In genomic region chr22:29765905-29766631, GRCh38 we compare ENCODE assay signal across 8 cellular contexts. TPM values are rescaled to one million over a fixed set of nuclear protein-coding genes. Genes with fewer than 3 reads are reported as not detected.
DNase-seq lines count a peak whose midpoint lies in the region; ATAC-seq and TF ChIP-seq lines count a peak whose summit lies in the region.

No MANE protein-coding gene starts in this region.

- H3K36me3 Mint-ChIP-seq in T-helper 2 cell treated with Interferon-gamma antibody and Interleukin-4, amounts not matched to agents 5 μg/mL and 100 μg/mL, for 36 hours (ENCODE audit: low read depth), result peaks cover 22% of the 10 kb centered on the region

- peak; percentile 15 for ATAC-seq in HG03097 (IDR thresholded peaks at IDR 0.05; ENCODE audit: low FRiP score, unreplicated experiment)

- H3K9me3 Mint-ChIP-seq in T-helper 2 cell treated with Interferon-gamma antibody and Interleukin-4, amounts not matched to agents 5 μg/mL and 100 μg/mL, for 36 hours, result no peaks in the 10 kb centered on the region

- H4K20me1 ChIP-seq in osteoblast (ENCODE audit: insufficient read depth, low read length), result peaks cover 5% of the 10 kb centered on the region

- H3K79me2 ChIP-seq in osteoblast (ENCODE audit: insufficient read depth, low read length), result peaks cover 45% of the 10 kb centered on the region

- H3K4me1 Mint-ChIP-seq in T-helper 2 cell treated with Interferon-gamma antibody and Interleukin-4, amounts not matched to agents 5 μg/mL and 100 μg/mL, for 36 hours (ENCODE audit: low read depth), result peaks cover 25% of the 10 kb centered on the region

- peak overlapping the region; percentile 89 for H3K27ac Mint-ChIP-seq in T-helper 2 cell treated with Interferon-gamma antibody and Interleukin-4, amounts not matched to agents 5 μg/mL and 100 μg/mL, for 36 hours

- peak overlapping the region; percentile 98 for H2AFZ ChIP-seq in osteoblast (ENCODE audit: low read length)

- H3K4me3 ChIP-seq in epithelial cell of proximal tubule (ENCODE audit: low read depth, low read length) (peak overlapping the region; percentile 96), osteoblast (ENCODE audit: insufficient read depth, low read length) (peak overlapping the region; percentile 81)

- TF ChIP-seq CTCF in epithelial cell of proximal tubule (conservative IDR thresholded peaks at IDR 0.05; ENCODE audit: low read depth, low read length) (no peak), osteoblast (IDR thresholded peaks at IDR 0.05; ENCODE audit: extremely low read depth, low read depth, low read length) (no peak)

- H3K27me3 Mint-ChIP-seq in T-helper 2 cell treated with Interferon-gamma antibody and Interleukin-4, amounts not matched to agents 5 μg/mL and 100 μg/mL, for 36 hours (ENCODE audit: low read depth), result no peaks in the 10 kb centered on the region

- peaks cover 16% of the 10 kb centered on the region for H3K4me1 ChIP-seq in osteoblast (ENCODE audit: insufficient read depth, low read length)

- peak overlapping the region; percentile 98 for H3K4me3 Mint-ChIP-seq in T-helper 2 cell treated with Interferon-gamma antibody and Interleukin-4, amounts not matched to agents 5 μg/mL and 100 μg/mL, for 36 hours

- H3K36me3 ChIP-seq in osteoblast (ENCODE audit: insufficient read depth, low read length), result peaks cover 20% of the 10 kb centered on the region

- H3K27ac ChIP-seq in osteoblast (ENCODE audit: low read depth, low read length), result peak overlapping the region; percentile 80

- DNase-seq in NCI-H748 (lab: John Stamatoyannopoulos, UW; ENCODE audit: unreplicated experiment), result peak; percentile 27
- DNase-seq in NCI-H748 treated with DMSO at 0.1 percent for 48 hours (lab: John Stamatoyannopoulos, UW), result no peak
- DNase-seq in T-helper 2 cell treated with Interferon-gamma antibody and Interleukin-4, amounts not matched to agents 5 μg/mL and 100 μg/mL, for 36 hours (ENCODE audit: low spot score), result peak; percentile 13
- no peak for DNase-seq in epithelial cell of proximal tubule (ENCODE audit: low read depth)
- DNase-seq in osteoblast (ENCODE audit: insufficient read length, low spot score, missing footprints), result peak; percentile 45
- DNase-seq in NCI-H1092 (lab: John Stamatoyannopoulos, UW), result no peak
- DNase-seq in Ammon's horn (ENCODE audit: low spot score), result no peak

- H3K4me2 ChIP-seq in osteoblast (ENCODE audit: insufficient read depth, low read length), result peak overlapping the region; percentile 85

- no peaks in the 10 kb centered on the region for H3K9me3 ChIP-seq in osteoblast (ENCODE audit: low read depth, low read length)

- H3K27me3 ChIP-seq in osteoblast (ENCODE audit: insufficient read depth, low read length), result no peaks in the 10 kb centered on the region

RNA-seq across cellular contexts. Expression of gene ZMAT5, which starts 0.7 kb away (rescaled TPM):
- total RNA-seq in epithelial cell of proximal tubule (24.8 and 27.3 TPM in 2 replicates), osteoblast (13.0 and 15.6 TPM in 2 replicates)

RNA-seq across cellular contexts. Expression of gene UQCR10, which starts 1.1 kb away (rescaled TPM):
- total RNA-seq in epithelial cell of proximal tubule, result 72.5 and 173 TPM in 2 replicates
- 43.0 and 52.1 TPM in 2 replicates for total RNA-seq in osteoblast

RNA-seq across cellular contexts. Expression of gene CABP7, which starts 46.3 kb away (rescaled TPM):
- total RNA-seq in epithelial cell of proximal tubule (0.22 TPM in 1 of 2 replicates, not detected in the other), osteoblast (not detected in 2 replicates)

Comparison
In these comparisons a context has a peak if more than half of its experiments do, and no peak if none do; other contexts are left out.
1. DNase-seq: peak in NCI-H748 (single experiment), T-helper 2 cell treated with Interferon-gamma antibody and Interleukin-4, amounts not matched to agents 5 μg/mL and 100 μg/mL, for 36 hours (single experiment) and osteoblast (single experiment); none in NCI-H748 treated with DMSO at 0.1 percent for 48 hours (single experiment), epithelial cell of proximal tubule (single experiment), NCI-H1092 (single experiment) and Ammon's horn (single experiment).